In the genomic region with DNA sequence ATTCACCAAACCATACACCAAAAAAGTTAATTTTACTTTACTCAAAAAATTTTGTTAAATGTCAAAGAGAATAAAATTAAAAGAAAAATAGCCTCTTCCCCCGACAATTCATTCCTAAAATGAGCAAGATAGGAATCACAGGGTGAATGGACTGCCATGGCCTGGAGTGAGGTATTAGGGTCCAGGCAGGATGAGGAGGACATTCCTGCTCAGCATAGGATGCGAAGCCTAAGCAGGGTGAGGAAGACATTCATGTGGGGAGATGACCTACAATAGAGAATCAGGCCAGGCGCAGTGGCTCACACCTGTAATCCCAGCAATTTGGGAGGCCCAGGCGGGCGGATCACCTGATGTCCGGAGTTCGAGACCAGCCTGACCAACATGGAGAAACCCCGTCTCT, we compare ENCODE assay signal across 24 cellular contexts.
"Had no signal": no experiment of that assay in that cellular context is flagged by ENCODE, and none has a peak within 500 bp of the region (broad histone marks: within the 10 kb centered on the region; RNA-seq: fewer than 3 reads in every experiment).

No MANE protein-coding gene starts in this region.

- H3K27ac Mint-ChIP-seq: activated CD4-positive, alpha-beta T cell treated with anti-CD3 and anti-CD28 coated beads, Interleukin-2, amount 10 ng/mL, durations not matched to agents 24 days and 14 days; activated CD8-positive, alpha-beta memory T cell treated with anti-CD3 and anti-CD28 coated beads, Interleukin-2, amount 10 ng/mL, durations not matched to agents 7 days and 5 days; activated naive CD4-positive, alpha-beta T cell treated with anti-CD3 and anti-CD28 coated beads, Interleukin-2, amount 10 ng/mL, durations not matched to agents 7 days and 5 days; activated naive CD8-positive, alpha-beta T cell treated with anti-CD3 and anti-CD28 coated beads for 36 hours had no signal

- DNase-seq: activated CD4-positive, alpha-beta T cell treated with anti-CD3 and anti-CD28 coated beads, Interleukin-2, amount 10 ng/mL, durations not matched to agents 24 days and 14 days; activated CD4-positive, alpha-beta T cell treated with anti-CD3 and anti-CD28 coated beads, Interleukin-2, amount 50 U/mL, for 48 hours; activated CD4-positive, CD25-positive, alpha-beta regulatory T cell treated with anti-CD3 and anti-CD28 coated beads, Interleukin-2, amount 50 U/mL, for 72 hours; activated CD8-positive, alpha-beta memory T cell treated with anti-CD3 and anti-CD28 coated beads, Interleukin-2, amount 10 ng/mL, durations not matched to agents 7 days and 5 days; activated gamma-delta T cell; activated naive CD4-positive, alpha-beta T cell treated with anti-CD3 and anti-CD28 coated beads, Interleukin-2, amount 10 ng/mL, durations not matched to agents 7 days and 5 days; activated naive CD8-positive, alpha-beta T cell treated with anti-CD3 and anti-CD28 coated beads for 36 hours; activated T-cell treated with anti-CD3 and anti-CD28 coated beads, Interleukin-2, amount 50 U/mL, for 4 hours; anterior cingulate cortex; cerebellar nuclear complex; Karpas-422; MM.1S; NCI-H1105; NCI-H1436 treated with DMSO at 0.1 percent for 48 hours; NCI-H187 treated with DMSO at 0.1 percent for 48 hours; NCI-H2081 treated with DMSO at 0.1 percent for 48 hours; NCI-H446; NCI-H524; Peyer's patch; SHP77; SW 1271 had no signal

- H3K9me3 Mint-ChIP-seq: activated CD4-positive, alpha-beta T cell treated with anti-CD3 and anti-CD28 coated beads, Interleukin-2, amount 10 ng/mL, durations not matched to agents 24 days and 14 days; activated naive CD4-positive, alpha-beta T cell treated with anti-CD3 and anti-CD28 coated beads, Interleukin-2, amount 10 ng/mL, durations not matched to agents 7 days and 5 days; activated naive CD8-positive, alpha-beta T cell treated with anti-CD3 and anti-CD28 coated beads for 36 hours; activated T-cell treated with anti-CD3 and anti-CD28 coated beads, Interleukin-2, amount 50 U/mL, for 4 hours had no signal

- H3K4me1 ChIP-seq: Peyer's patch, SJSA1 had no signal

- H3K9me3 ChIP-seq: Peyer's patch, SJSA1 had no signal

- ATAC-seq: activated CD8-positive, alpha-beta memory T cell treated with anti-CD3 and anti-CD28 coated beads, Interleukin-2, amount 10 ng/mL, durations not matched to agents 7 days and 5 days; activated T-cell treated with anti-CD3 and anti-CD28 coated beads, Interleukin-2, amount 50 U/mL, for 4 hours; SK-N-SH treated with all-trans-retinoic acid at 6 μM for 48 hours had no signal

- H3K27ac ChIP-seq: Peyer's patch, RWPE1, SJSA1 had no signal

- H3K27me3 Mint-ChIP-seq: activated CD4-positive, alpha-beta T cell treated with anti-CD3 and anti-CD28 coated beads, Interleukin-2, amount 10 ng/mL, durations not matched to agents 24 days and 14 days; activated CD8-positive, alpha-beta memory T cell treated with anti-CD3 and anti-CD28 coated beads, Interleukin-2, amount 10 ng/mL, durations not matched to agents 7 days and 5 days; activated naive CD4-positive, alpha-beta T cell treated with anti-CD3 and anti-CD28 coated beads, Interleukin-2, amount 10 ng/mL, durations not matched to agents 7 days and 5 days; activated naive CD8-positive, alpha-beta T cell treated with anti-CD3 and anti-CD28 coated beads for 36 hours had no signal

- H3K4me3 Mint-ChIP-seq: activated CD4-positive, alpha-beta T cell treated with anti-CD3 and anti-CD28 coated beads, Interleukin-2, amount 10 ng/mL, durations not matched to agents 24 days and 14 days; activated CD8-positive, alpha-beta memory T cell treated with anti-CD3 and anti-CD28 coated beads, Interleukin-2, amount 10 ng/mL, durations not matched to agents 7 days and 5 days; activated naive CD4-positive, alpha-beta T cell treated with anti-CD3 and anti-CD28 coated beads, Interleukin-2, amount 10 ng/mL, durations not matched to agents 7 days and 5 days; activated naive CD8-positive, alpha-beta T cell treated with anti-CD3 and anti-CD28 coated beads for 36 hours; activated T-cell treated with anti-CD3 and anti-CD28 coated beads, Interleukin-2, amount 50 U/mL, for 4 hours had no signal

- H3K27me3 ChIP-seq: Peyer's patch, SJSA1 had no signal

- H3K4me3 ChIP-seq: Peyer's patch, SJSA1 had no signal
